ENCODE assay signal across 9 cellular contexts in the genomic region with DNA sequence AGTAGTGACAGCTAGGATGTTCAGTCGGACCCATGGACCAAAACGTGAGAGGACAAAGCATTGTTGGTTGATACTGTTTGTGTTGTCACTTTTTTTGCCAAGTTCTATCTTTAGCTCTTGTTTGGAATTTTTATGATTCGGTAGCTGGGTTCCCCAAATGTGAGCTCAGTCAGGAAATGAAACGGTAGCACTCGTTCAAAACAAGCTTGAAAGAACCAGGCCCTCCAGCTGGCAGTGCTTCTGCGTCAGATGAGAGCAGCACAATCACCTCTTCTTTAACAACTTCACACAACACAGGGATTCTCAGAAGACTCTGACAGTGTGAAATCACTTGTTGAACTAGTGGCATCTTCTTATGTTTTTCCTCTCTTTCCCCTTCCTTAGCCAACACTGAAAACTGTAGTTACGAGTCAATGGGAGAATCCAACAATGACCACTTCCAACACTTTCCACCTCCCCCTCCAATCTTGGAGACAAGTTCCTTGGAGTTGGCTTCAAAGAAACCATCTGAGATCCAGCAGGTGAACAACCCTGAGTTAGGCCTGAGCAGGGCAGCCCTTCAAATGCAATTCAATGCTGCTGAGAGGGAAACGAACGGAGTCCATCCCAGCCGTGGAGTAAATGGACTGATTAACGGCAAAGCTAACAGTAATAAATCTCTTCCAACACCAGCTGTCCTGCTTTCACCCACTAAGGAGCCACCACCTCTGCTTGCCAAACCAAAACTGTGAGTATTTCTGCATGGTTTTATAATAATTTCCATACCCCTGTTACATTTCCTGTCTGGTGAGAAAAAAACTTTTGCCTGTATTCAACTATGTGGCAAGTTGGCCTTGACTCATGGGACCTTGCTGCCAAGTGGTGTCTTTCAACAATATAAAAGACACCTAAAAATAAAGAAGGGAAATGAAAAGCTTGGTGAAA.
DNase-seq lines count a peak whose midpoint lies in the region; ATAC-seq, FAIRE-seq and TF ChIP-seq lines count a peak whose summit lies in the region.
"Had no signal": no experiment of that assay in that cellular context is flagged by ENCODE, and none has a peak within 500 bp of the region (broad histone marks: within the 10 kb centered on the region; RNA-seq: fewer than 3 reads in every experiment).

No MANE protein-coding gene starts in this region.

- no peak for ATAC-seq in HG03469 (IDR thresholded peaks at IDR 0.05; ENCODE audit: unreplicated experiment)
- no peak for ATAC-seq in left lobe of liver

- intact Hi-C loops in ascending aorta (cut with DNase I), result loop anchor here (2.0 to 5.0 kb wide), 6 partner anchors 77 to 299 kb away; partner anchors contain the start of gene CBR4
- intact Hi-C loops in tibial artery (cut with DNase I; ENCODE audit: low total_unique reads), result loop anchor here (1.0 to 5.0 kb wide), 3 partner anchors 109 to 196 kb away; no protein-coding TSS in a partner anchor

- H3K36me3 Mint-ChIP-seq in T-helper 1 cell treated with Interleukin-12 subunit alpha and Interleukin-12 subunit beta and Interleukin-4 antibody, amounts not matched to agents 30 μg/mL and 1 μg/mL, for 36 hours (ENCODE audit: low read depth), result no peaks in the 10 kb centered on the region

- no peaks in the 10 kb centered on the region for H3K79me2 ChIP-seq in keratinocyte (ENCODE audit: control insufficient read depth, insufficient read depth, low read length)

- H3K27ac Mint-ChIP-seq in T-helper 1 cell treated with Interleukin-12 subunit alpha and Interleukin-12 subunit beta and Interleukin-4 antibody, amounts not matched to agents 30 μg/mL and 1 μg/mL, for 36 hours, result no peak overlapping the region
- H3K27ac Mint-ChIP-seq: mesothelial cell of epicardium had no signal

- H3K9me3 ChIP-seq in ascending aorta, result no peaks in the 10 kb centered on the region
- no peaks in the 10 kb centered on the region for H3K9me3 ChIP-seq in keratinocyte (ENCODE audit: control insufficient read depth, low read depth, low read length)
- no peaks in the 10 kb centered on the region for H3K9me3 ChIP-seq in tibial artery

- H3K9me1 ChIP-seq in keratinocyte (ENCODE audit: control insufficient read depth, extremely low read depth, insufficient read depth, low read length), result no peaks in the 10 kb centered on the region

- DNase-seq in T-helper 1 cell (no peak), ascending aorta (ENCODE audit: low spot score in 2 of 2) (peak in 1 of 2 donors; percentile 88), keratinocyte (ENCODE audit: low read depth, low spot score) (no peak), tibial artery (peak; percentile 77 to 80), left lobe of liver (ENCODE audit: low spot score) (no peak)
- DNase-seq in stimulated activated CD4-positive, alpha-beta T cell treated with anti-CD3 and anti-CD28 coated beads, Interleukin-4, amount 100 ng/mL, for 24 hours, result no peak

- peak overlapping the region; percentile 10 for H3K4me3 Mint-ChIP-seq in T-helper 1 cell treated with Interleukin-12 subunit alpha and Interleukin-12 subunit beta and Interleukin-4 antibody, amounts not matched to agents 30 μg/mL and 1 μg/mL, for 36 hours
- H3K4me3 Mint-ChIP-seq: mesothelial cell of epicardium had no signal

- no peaks in the 10 kb centered on the region for H3K36me3 ChIP-seq in ascending aorta
- H3K36me3 ChIP-seq in keratinocyte (ENCODE audit: control insufficient read depth in 2 of 2, extremely low read depth in 1 of 2, insufficient read depth in 2 of 2, low read length in 2 of 2), result peaks cover 0 to 2% of the 10 kb centered on the region in 2 experiments
- no peaks in the 10 kb centered on the region for H3K36me3 ChIP-seq in tibial artery

- no peak overlapping the region for H2AFZ ChIP-seq in keratinocyte (ENCODE audit: control insufficient read depth, low read length)

- H3K4me1 Mint-ChIP-seq in T-helper 1 cell treated with Interleukin-12 subunit alpha and Interleukin-12 subunit beta and Interleukin-4 antibody, amounts not matched to agents 30 μg/mL and 1 μg/mL, for 36 hours (ENCODE audit: low read depth), result peaks cover 9% of the 10 kb centered on the region

- no peak overlapping the region for H3K9ac ChIP-seq in keratinocyte (ENCODE audit: control insufficient read depth, extremely low read depth, insufficient read depth, low read length)

- peak overlapping the region; percentile 81 to 87 for H3K27ac ChIP-seq in ascending aorta
- no peak overlapping the region for H3K27ac ChIP-seq in keratinocyte (ENCODE audit: control insufficient read depth, insufficient read depth, low read length)
- H3K27ac ChIP-seq in tibial artery, result peak overlapping the region; percentile 71 to 81

- dilution Hi-C loops in keratinocyte (cut with MboI; ENCODE audit: extremely low pct_ligation_motif_present, low sequenced_read_pairs), result no loop called here

- H3K27me3 ChIP-seq in ascending aorta (no peaks in the 10 kb centered on the region), keratinocyte (ENCODE audit: control insufficient read depth, extremely low read depth, insufficient read depth, low read length) (no peaks in the 10 kb centered on the region), tibial artery (no peaks in the 10 kb centered on the region)

- H4K20me1 ChIP-seq in keratinocyte (ENCODE audit: control insufficient read depth, extremely low read depth, insufficient read depth, low read length), result no peaks in the 10 kb centered on the region

- H3K4me1 ChIP-seq in ascending aorta (peaks cover 8 to 28% of the 10 kb centered on the region in 2 donors), keratinocyte (ENCODE audit: control insufficient read depth, extremely low read depth, insufficient read depth, low read length) (no peaks in the 10 kb centered on the region), tibial artery (peaks cover 0 to 43% (median 24%) of the 10 kb centered on the region in 4 donors)

- TF ChIP-seq CTCF in ascending aorta (IDR thresholded peaks at IDR 0.05), result no peak
- no peak for TF ChIP-seq CTCF in keratinocyte (optimal IDR thresholded peaks at IDR 0.05 in 1 of 3, IDR thresholded peaks at IDR 0.05 in 1 of 3, conservative IDR thresholded peaks at IDR 0.05 in 1 of 3; ENCODE audit: extremely low read depth in 1 of 3, insufficient read depth in 2 of 3, low read length in 3 of 3)
- TF ChIP-seq CTCF in tibial artery (IDR thresholded peaks at IDR 0.05), result no peak

- peak; percentile 52 for FAIRE-seq in keratinocyte (lab: Jason Lieb, UNC)

- no peak overlapping the region for H3K4me2 ChIP-seq in keratinocyte (ENCODE audit: control insufficient read depth, extremely low read depth, insufficient read depth, low read depth, low read length)

- H3K4me3 ChIP-seq in ascending aorta, result peak overlapping the region in 1 of 2 donors; percentile 22
- no peak overlapping the region for H3K4me3 ChIP-seq in keratinocyte (ENCODE audit: control insufficient read depth in 2 of 3, extremely low read depth in 1 of 3, insufficient read depth in 2 of 3, low read depth in 1 of 3, low read length in 3 of 3)
- H3K4me3 ChIP-seq in tibial artery, result peak overlapping the region; percentile 11 to 17

- H3K27me3 Mint-ChIP-seq in T-helper 1 cell treated with Interleukin-12 subunit alpha and Interleukin-12 subunit beta and Interleukin-4 antibody, amounts not matched to agents 30 μg/mL and 1 μg/mL, for 36 hours (ENCODE audit: low read depth), result no peaks in the 10 kb centered on the region

- no peaks in the 10 kb centered on the region for H3K9me3 Mint-ChIP-seq in T-helper 1 cell treated with Interleukin-12 subunit alpha and Interleukin-12 subunit beta and Interleukin-4 antibody, amounts not matched to agents 30 μg/mL and 1 μg/mL, for 36 hours
- H3K9me3 Mint-ChIP-seq: mesothelial cell of epicardium had no signal

Comparison
In these comparisons a context has a peak if more than half of its experiments do, and no peak if none do; other contexts are left out.
1. DNase-seq: peak in tibial artery (2 of 2); none in T-helper 1 cell (0 of 5), keratinocyte (single experiment), stimulated activated CD4-positive, alpha-beta T cell treated with anti-CD3 and anti-CD28 coated beads, Interleukin-4, amount 100 ng/mL, for 24 hours (single experiment) and left lobe of liver (single experiment).
2. H3K4me3 ChIP-seq: peak in tibial artery (2 of 2); none in keratinocyte (0 of 3).